ENCODE assay signal across 11 cellular contexts in the genomic region with DNA sequence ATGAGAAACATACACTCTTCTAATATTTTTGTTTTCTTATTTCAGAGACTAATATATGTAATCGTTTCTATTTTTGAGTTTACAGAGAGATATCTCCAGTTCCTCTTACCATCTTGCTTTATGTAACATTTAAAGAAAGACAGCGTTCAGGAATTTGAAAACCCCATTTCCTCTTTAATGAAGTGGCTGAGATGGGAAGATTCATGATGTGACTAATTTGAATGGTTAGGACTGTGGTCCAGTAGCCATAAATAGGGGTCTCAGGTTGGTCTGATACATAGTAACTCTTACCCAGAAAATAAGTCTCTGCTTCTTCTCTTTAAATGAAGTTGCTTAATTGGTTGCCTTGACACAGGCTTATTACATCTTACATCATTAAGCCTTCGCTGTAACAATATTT. TPM values are rescaled to one million over a fixed set of nuclear protein-coding genes. Genes with fewer than 3 reads are reported as not detected.
A peak's percentile ranks its signal among the peaks of the same experiment; 100 is the strongest.
DNase-seq lines count a peak whose midpoint lies in the region; ATAC-seq and TF ChIP-seq lines count a peak whose summit lies in the region.
"Had no signal": no experiment of that assay in that cellular context is flagged by ENCODE, and none has a peak within 500 bp of the region (broad histone marks: within the 10 kb centered on the region; RNA-seq: fewer than 3 reads in every experiment).

No MANE protein-coding gene starts in this region.

- no peak for ATAC-seq in effector memory CD8-positive, alpha-beta T cell (replicated peaks)
- no peak for ATAC-seq in Right ventricle myocardium inferior
- ATAC-seq: SK-N-SH treated with all-trans-retinoic acid at 6 μM for 48 hours had no signal

- peaks cover 81 to 100% (median 100%) of the 10 kb centered on the region in 6 donors for H3K4me1 ChIP-seq in spleen

- peak overlapping the region; percentile 54 for H3K27ac Mint-ChIP-seq in activated CD4-positive, alpha-beta T cell treated with anti-CD3 and anti-CD28 coated beads, Interleukin-2, amount 10 ng/mL, durations not matched to agents 7 days and 5 days
- peak overlapping the region; percentile 41 to 49 for H3K27ac Mint-ChIP-seq in effector memory CD8-positive, alpha-beta T cell

- no peaks in the 10 kb centered on the region for H3K27me3 ChIP-seq in spleen (replicated peaks in 1 of 7)
- H3K27me3 ChIP-seq: transverse colon had no signal

- no peak for TF ChIP-seq CTCF in NB4 (IDR thresholded peaks at IDR 0.05; ENCODE audit: low read depth, low read length)
- no peak for TF ChIP-seq CTCF in spleen (IDR thresholded peaks at IDR 0.05 in 8 of 11, conservative IDR thresholded peaks at IDR 0.05 in 3 of 11)

- intact Hi-C loops in spleen (cut with DNase I; ENCODE audit: low total_unique reads) (no loop called here), posterior vena cava (cut with DNase I) (no loop called here), Right ventricle myocardium inferior (cut with DNase I) (no loop called here)

- peaks cover 70% of the 10 kb centered on the region for H3K4me1 Mint-ChIP-seq in activated CD4-positive, alpha-beta T cell treated with anti-CD3 and anti-CD28 coated beads, Interleukin-2, amount 10 ng/mL, durations not matched to agents 7 days and 5 days
- H3K4me1 Mint-ChIP-seq in effector memory CD8-positive, alpha-beta T cell (ENCODE audit: low read depth in 2 of 2) = peaks cover 48 to 81% of the 10 kb centered on the region in 2 donors

- peaks cover 39% of the 10 kb centered on the region for H3K36me3 Mint-ChIP-seq in activated CD4-positive, alpha-beta T cell treated with anti-CD3 and anti-CD28 coated beads, Interleukin-2, amount 10 ng/mL, durations not matched to agents 7 days and 5 days (ENCODE audit: low read depth)
- peaks cover 71% of the 10 kb centered on the region for H3K36me3 Mint-ChIP-seq in effector memory CD8-positive, alpha-beta T cell (ENCODE audit: insufficient read depth)

- WGBS in spleen, 5 donors = 17 to 36% (median 30%) methylated on average over 3 of the region's 3 CpGs

- H3K4me3 Mint-ChIP-seq in activated CD4-positive, alpha-beta T cell treated with anti-CD3 and anti-CD28 coated beads, Interleukin-2, amount 10 ng/mL, durations not matched to agents 7 days and 5 days = no peak overlapping the region
- H3K4me3 Mint-ChIP-seq in effector memory CD8-positive, alpha-beta T cell = peak overlapping the region; percentile 55 to 77

- no peaks in the 10 kb centered on the region for H3K27me3 Mint-ChIP-seq in activated CD4-positive, alpha-beta T cell treated with anti-CD3 and anti-CD28 coated beads, Interleukin-2, amount 10 ng/mL, durations not matched to agents 7 days and 5 days
- H3K27me3 Mint-ChIP-seq in effector memory CD8-positive, alpha-beta T cell = no peaks in the 10 kb centered on the region

- in situ Hi-C loops in ACHN (cut with HindIII; ENCODE audit: low pct_ligation_motif_present, low pct_unique_long_range_greater_than_20kb, low sequenced_read_pairs) = no loop called here

- no peaks in the 10 kb centered on the region for H3K9me3 ChIP-seq in spleen
- H3K9me3 ChIP-seq: transverse colon had no signal

- H3K36me3 ChIP-seq in spleen = no peaks in the 10 kb centered on the region
- H3K36me3 ChIP-seq: transverse colon had no signal

- peak overlapping the region in 7 of 8 donors; percentile 3 to 67 (median 59) for H3K27ac ChIP-seq in spleen

- H3K4me3 ChIP-seq in NB4 (ENCODE audit: low read depth, low read length) = no peak overlapping the region
- H3K4me3 ChIP-seq in spleen = peak overlapping the region in 1 of 8 donors; percentile 37

- CTCF ChIA-PET in activated CD4-positive, alpha-beta T cell treated with anti-CD3 and anti-CD28 coated beads, Interleukin-2, amount 10 ng/mL, durations not matched to agents 7 days and 5 days (lab: Charles Lee) = interaction anchor here (1.1 to 1.6 kb wide), 2 partner anchors 9 to 17 kb away, joined by 3 read pairs; no protein-coding TSS in a partner anchor

- POLR2A ChIA-PET in activated CD4-positive, alpha-beta T cell treated with anti-CD3 and anti-CD28 coated beads, Interleukin-2, amount 10 ng/mL, durations not matched to agents 7 days and 5 days (lab: Charles Lee) = no interaction called here

- TF ChIP-seq POLR2A in NB4 (IDR thresholded peaks at IDR 0.05; ENCODE audit: extremely low read depth, insufficient read length) = no peak
- no peak for TF ChIP-seq POLR2A in spleen (IDR thresholded peaks at IDR 0.05)

- no peak for DNase-seq in activated CD4-positive, alpha-beta T cell treated with anti-CD3 and anti-CD28 coated beads, Interleukin-2, amount 10 ng/mL, durations not matched to agents 7 days and 5 days
- DNase-seq in activated CD4-positive, alpha-beta T cell treated with anti-CD3 and anti-CD28 coated beads for 4 hours = no peak
- peak; percentile 54 for DNase-seq in NB4 (ENCODE audit: low read depth)
- no peak for DNase-seq in effector memory CD8-positive, alpha-beta T cell
- DNase-seq in spleen = no peak
- DNase-seq in posterior vena cava (ENCODE audit: low spot score) = no peak
- no peak for DNase-seq in ACHN
- DNase-seq in Right ventricle myocardium inferior (ENCODE audit: missing footprints) = no peak
- DNase-seq: NCI-H345, transverse colon had no signal

- H3K9me3 Mint-ChIP-seq in activated CD4-positive, alpha-beta T cell treated with anti-CD3 and anti-CD28 coated beads, Interleukin-2, amount 10 ng/mL, durations not matched to agents 7 days and 5 days = no peaks in the 10 kb centered on the region
- H3K9me3 Mint-ChIP-seq in effector memory CD8-positive, alpha-beta T cell = no peaks in the 10 kb centered on the region

RNA-seq across cellular contexts. Expression of a gene that starts 6.9 kb away (rescaled TPM):
- total RNA-seq in activated CD4-positive, alpha-beta T cell treated with anti-CD3 and anti-CD28 coated beads, Interleukin-2, amount 10 ng/mL, durations not matched to agents 7 days and 5 days = 10 to 100 TPM; 97.4 to 98.5 TPM
- total RNA-seq in spleen = 100 to 1,000 TPM; 132 to 215 (median 140) TPM
- 10 to 100 TPM; 11.5 to 20.4 (median 14.5) TPM for polyA plus RNA-seq in spleen
- 10 to 100 TPM; 79.7 to 98.8 TPM for total RNA-seq in posterior vena cava
- total RNA-seq in Right ventricle myocardium inferior = 35.1 TPM
